21 cellular contexts compared by ENCODE assay signal in genomic region chr17:151886-152859, GRCh38. TPM values are rescaled to one million over a fixed set of nuclear protein-coding genes. Genes with fewer than 3 reads are reported as not detected.
A peak's percentile ranks its signal among the peaks of the same experiment; 100 is the strongest.
DNase-seq lines count a peak whose midpoint lies in the region; ATAC-seq and TF ChIP-seq lines count a peak whose summit lies in the region.
"Had no signal": no experiment of that assay in that cellular context is flagged by ENCODE, and none has a peak within 500 bp of the region (broad histone marks: within the 10 kb centered on the region; RNA-seq: fewer than 3 reads in every experiment).

No MANE protein-coding gene starts in this region.

- H3K27ac ChIP-seq in left lung: no peak overlapping the region
- no peak overlapping the region for H3K27ac ChIP-seq in CD4-positive, alpha-beta memory T cell (ENCODE audit: low read depth, low read length)
- H3K27ac ChIP-seq: ascending aorta, hepatocyte, Peyer's patch, uterus had no signal

- H3K4me3 Mint-ChIP-seq in activated naive CD8-positive, alpha-beta T cell treated with anti-CD3 and anti-CD28 coated beads, Interleukin-2, amount 10 ng/mL, durations not matched to agents 7 days and 5 days: no peak overlapping the region
- no peak overlapping the region for H3K4me3 Mint-ChIP-seq in activated naive CD8-positive, alpha-beta T cell treated with anti-CD3 and anti-CD28 coated beads for 36 hours
- no peak overlapping the region for H3K4me3 Mint-ChIP-seq in stimulated activated memory B cell treated with anti-CD40 and anti-IgM and Interleukin-4, amounts not matched to agents 10 μg/mL and 1 μg/mL and 100 μg/mL, for 72 hours
- H3K4me3 Mint-ChIP-seq in CD4-positive, alpha-beta memory T cell: no peak overlapping the region
- H3K4me3 Mint-ChIP-seq: CD4-positive, CD25-positive, alpha-beta regulatory T cell; stimulated activated naive CD8-positive, alpha-beta T cell treated with anti-CD3 and anti-CD28 coated beads, Interleukin-15, amount 100 ng/mL, for 72 hours had no signal

- H3K27me3 ChIP-seq in adipocyte (replicated peaks; ENCODE audit: control insufficient read depth, insufficient read depth, low read length) (peaks cover 33% of the 10 kb centered on the region), left lung (no peaks in the 10 kb centered on the region)
- no peaks in the 10 kb centered on the region for H3K27me3 ChIP-seq in CD4-positive, alpha-beta memory T cell (ENCODE audit: insufficient read depth, low read length)
- H3K27me3 ChIP-seq: ascending aorta, hepatocyte, Peyer's patch, uterus had no signal

- peak; percentile 27 for DNase-seq in activated naive CD8-positive, alpha-beta T cell treated with anti-CD3 and anti-CD28 coated beads, Interleukin-2, amount 10 ng/mL, durations not matched to agents 7 days and 5 days
- no peak for DNase-seq in activated naive CD8-positive, alpha-beta T cell treated with anti-CD3 and anti-CD28 coated beads for 36 hours
- DNase-seq in adipocyte (ENCODE audit: low read depth): peak; percentile 18
- DNase-seq in left lung: peak; percentile 14 to 43
- no peak for DNase-seq in NCI-H526 treated with DMSO at 0.1 percent for 48 hours (lab: John Stamatoyannopoulos, UW)
- DNase-seq in CD4-positive, alpha-beta memory T cell: no peak
- DNase-seq: ACHN; CD4-positive, CD25-positive, alpha-beta regulatory T cell; NCI-H1048; NCI-H82; stimulated activated naive CD8-positive, alpha-beta T cell treated with anti-CD3 and anti-CD28 coated beads, Interleukin-15, amount 100 ng/mL, for 72 hours; uterus had no signal

- H3K9ac ChIP-seq in adipocyte (ENCODE audit: low read length): no peak overlapping the region

- H3K4me3 ChIP-seq in adipocyte (ENCODE audit: low read length) (no peak overlapping the region), left lung (no peak overlapping the region)
- no peak overlapping the region for H3K4me3 ChIP-seq in CD4-positive, alpha-beta memory T cell (ENCODE audit: low read length in 2 of 2)
- H3K4me3 ChIP-seq: ascending aorta, hepatocyte, Peyer's patch, uterus had no signal

- no peak overlapping the region for H3K27ac Mint-ChIP-seq in activated naive CD8-positive, alpha-beta T cell treated with anti-CD3 and anti-CD28 coated beads, Interleukin-2, amount 10 ng/mL, durations not matched to agents 7 days and 5 days
- no peak overlapping the region for H3K27ac Mint-ChIP-seq in activated naive CD8-positive, alpha-beta T cell treated with anti-CD3 and anti-CD28 coated beads for 36 hours
- H3K27ac Mint-ChIP-seq in stimulated activated memory B cell treated with anti-CD40 and anti-IgM and Interleukin-4, amounts not matched to agents 10 μg/mL and 1 μg/mL and 100 μg/mL, for 72 hours: no peak overlapping the region
- peak overlapping the region in 2 of 7 donors; percentile 5 to 48 for H3K27ac Mint-ChIP-seq in CD4-positive, alpha-beta memory T cell
- H3K27ac Mint-ChIP-seq: activated T-helper 2 cell treated with anti-CD3 and anti-CD28 coated beads, Interferon-gamma antibody, Interleukin-2, Interleukin-4, amounts not matched to agents 10 μg/mL and 5 μg/mL and 100 μg/mL, durations not matched to agents 14 hours and 24 hours and 36 hours; CD4-positive, CD25-positive, alpha-beta regulatory T cell had no signal

- TF ChIP-seq CTCF in left lung (IDR thresholded peaks at IDR 0.05): no peak

- H3K4me1 Mint-ChIP-seq in activated naive CD8-positive, alpha-beta T cell treated with anti-CD3 and anti-CD28 coated beads, Interleukin-2, amount 10 ng/mL, durations not matched to agents 7 days and 5 days: no peaks in the 10 kb centered on the region
- no peaks in the 10 kb centered on the region for H3K4me1 Mint-ChIP-seq in activated naive CD8-positive, alpha-beta T cell treated with anti-CD3 and anti-CD28 coated beads for 36 hours
- no peaks in the 10 kb centered on the region for H3K4me1 Mint-ChIP-seq in stimulated activated memory B cell treated with anti-CD40 and anti-IgM and Interleukin-4, amounts not matched to agents 10 μg/mL and 1 μg/mL and 100 μg/mL, for 72 hours
- H3K4me1 Mint-ChIP-seq in CD4-positive, alpha-beta memory T cell: no peaks in the 10 kb centered on the region
- H3K4me1 Mint-ChIP-seq: CD4-positive, CD25-positive, alpha-beta regulatory T cell; stimulated activated naive CD8-positive, alpha-beta T cell treated with anti-CD3 and anti-CD28 coated beads, Interleukin-15, amount 100 ng/mL, for 72 hours had no signal

- ATAC-seq in activated naive CD8-positive, alpha-beta T cell treated with anti-CD3 and anti-CD28 coated beads, Interleukin-2, amount 10 ng/mL, durations not matched to agents 7 days and 5 days (ENCODE audit: low read depth): no peak
- no peak for ATAC-seq in left lung
- ATAC-seq in stimulated activated memory B cell treated with anti-CD40 and anti-IgM and Interleukin-4, amounts not matched to agents 10 μg/mL and 1 μg/mL and 100 μg/mL, for 72 hours: peak; percentile 4
- ATAC-seq in HG03159 (IDR thresholded peaks at IDR 0.05; ENCODE audit: unreplicated experiment): no peak
- ATAC-seq: stimulated activated naive CD8-positive, alpha-beta T cell treated with anti-CD3 and anti-CD28 coated beads, Interleukin-15, amount 100 ng/mL, for 72 hours had no signal

- no peaks in the 10 kb centered on the region for H3K9me3 Mint-ChIP-seq in activated naive CD8-positive, alpha-beta T cell treated with anti-CD3 and anti-CD28 coated beads, Interleukin-2, amount 10 ng/mL, durations not matched to agents 7 days and 5 days
- H3K9me3 Mint-ChIP-seq in activated naive CD8-positive, alpha-beta T cell treated with anti-CD3 and anti-CD28 coated beads for 36 hours: no peaks in the 10 kb centered on the region
- H3K9me3 Mint-ChIP-seq in stimulated activated memory B cell treated with anti-CD40 and anti-IgM and Interleukin-4, amounts not matched to agents 10 μg/mL and 1 μg/mL and 100 μg/mL, for 72 hours: no peaks in the 10 kb centered on the region
- no peaks in the 10 kb centered on the region for H3K9me3 Mint-ChIP-seq in CD4-positive, alpha-beta memory T cell
- H3K9me3 Mint-ChIP-seq: activated T-helper 2 cell treated with anti-CD3 and anti-CD28 coated beads, Interferon-gamma antibody, Interleukin-2, Interleukin-4, amounts not matched to agents 10 μg/mL and 5 μg/mL and 100 μg/mL, durations not matched to agents 14 hours and 24 hours and 36 hours; CD4-positive, CD25-positive, alpha-beta regulatory T cell; stimulated activated naive CD8-positive, alpha-beta T cell treated with anti-CD3 and anti-CD28 coated beads, Interleukin-15, amount 100 ng/mL, for 72 hours had no signal

- H3K36me3 ChIP-seq in adipocyte (ENCODE audit: control insufficient read depth, insufficient read depth, low read length, severe bottlenecking) (no peaks in the 10 kb centered on the region), left lung (peaks cover 0 to 28% of the 10 kb centered on the region in 2 donors)
- H3K36me3 ChIP-seq in CD4-positive, alpha-beta memory T cell (ENCODE audit: insufficient read depth, low read length): no peaks in the 10 kb centered on the region
- H3K36me3 ChIP-seq: ascending aorta, Peyer's patch, uterus had no signal

- POLR2A ChIA-PET in activated naive CD8-positive, alpha-beta T cell treated with anti-CD3 and anti-CD28 coated beads, Interleukin-2, amount 10 ng/mL, durations not matched to agents 7 days and 5 days (lab: Charles Lee): no interaction called here
- POLR2A ChIA-PET in CD4-positive, alpha-beta memory T cell (lab: Charles Lee; ENCODE audit: partially characterized antibody): no interaction called here

- intact Hi-C loops in left lung (cut with DNase I): no loop called here
- intact Hi-C loops in CD4-positive, alpha-beta memory T cell (cut with micrococcal nuclease): no loop called here

- no peaks in the 10 kb centered on the region for H3K4me1 ChIP-seq in adipocyte (ENCODE audit: control insufficient read depth, insufficient read depth, low read length)
- H3K4me1 ChIP-seq in left lung: no peaks in the 10 kb centered on the region
- no peaks in the 10 kb centered on the region for H3K4me1 ChIP-seq in CD4-positive, alpha-beta memory T cell (ENCODE audit: insufficient read depth, low read length)
- H3K4me1 ChIP-seq: ascending aorta, Peyer's patch, uterus had no signal

- no peaks in the 10 kb centered on the region for H3K36me3 Mint-ChIP-seq in activated naive CD8-positive, alpha-beta T cell treated with anti-CD3 and anti-CD28 coated beads, Interleukin-2, amount 10 ng/mL, durations not matched to agents 7 days and 5 days
- H3K36me3 Mint-ChIP-seq in activated naive CD8-positive, alpha-beta T cell treated with anti-CD3 and anti-CD28 coated beads for 36 hours: no peaks in the 10 kb centered on the region
- no peaks in the 10 kb centered on the region for H3K36me3 Mint-ChIP-seq in stimulated activated memory B cell treated with anti-CD40 and anti-IgM and Interleukin-4, amounts not matched to agents 10 μg/mL and 1 μg/mL and 100 μg/mL, for 72 hours
- no peaks in the 10 kb centered on the region for H3K36me3 Mint-ChIP-seq in CD4-positive, alpha-beta memory T cell
- H3K36me3 Mint-ChIP-seq: CD4-positive, CD25-positive, alpha-beta regulatory T cell had no signal

- no peaks in the 10 kb centered on the region for H3K27me3 Mint-ChIP-seq in activated naive CD8-positive, alpha-beta T cell treated with anti-CD3 and anti-CD28 coated beads, Interleukin-2, amount 10 ng/mL, durations not matched to agents 7 days and 5 days
- no peaks in the 10 kb centered on the region for H3K27me3 Mint-ChIP-seq in activated naive CD8-positive, alpha-beta T cell treated with anti-CD3 and anti-CD28 coated beads for 36 hours
- peaks cover 31% of the 10 kb centered on the region for H3K27me3 Mint-ChIP-seq in stimulated activated memory B cell treated with anti-CD40 and anti-IgM and Interleukin-4, amounts not matched to agents 10 μg/mL and 1 μg/mL and 100 μg/mL, for 72 hours
- no peaks in the 10 kb centered on the region for H3K27me3 Mint-ChIP-seq in CD4-positive, alpha-beta memory T cell
- H3K27me3 Mint-ChIP-seq: CD4-positive, CD25-positive, alpha-beta regulatory T cell; stimulated activated naive CD8-positive, alpha-beta T cell treated with anti-CD3 and anti-CD28 coated beads, Interleukin-15, amount 100 ng/mL, for 72 hours had no signal

- no peaks in the 10 kb centered on the region for H3K9me3 ChIP-seq in adipocyte (ENCODE audit: control insufficient read depth, low read length)
- no peaks in the 10 kb centered on the region for H3K9me3 ChIP-seq in left lung
- no peaks in the 10 kb centered on the region for H3K9me3 ChIP-seq in CD4-positive, alpha-beta memory T cell (ENCODE audit: control insufficient read depth in 1 of 2, low read length in 2 of 2)
- H3K9me3 ChIP-seq: ascending aorta, Peyer's patch, uterus had no signal

- CTCF ChIA-PET in CD4-positive, alpha-beta memory T cell (lab: Charles Lee; ENCODE audit: partially characterized antibody): interaction anchor here (1.9 kb wide), 1 partner anchor 548 kb away, joined by 5 read pairs; no protein-coding TSS in a partner anchor

RNA-seq across cellular contexts. Expression of gene SCGB1C2, which starts 14.8 kb away (rescaled TPM):
- not detected for total RNA-seq in activated naive CD8-positive, alpha-beta T cell treated with anti-CD3 and anti-CD28 coated beads, Interleukin-2, amount 10 ng/mL, durations not matched to agents 7 days and 5 days
- not detected for total RNA-seq in activated naive CD8-positive, alpha-beta T cell treated with anti-CD3 and anti-CD28 coated beads for 36 hours
- total RNA-seq in left lung: not detected
- total RNA-seq in CD4-positive, alpha-beta memory T cell: not detected
- polyA plus RNA-seq in CD4-positive, alpha-beta memory T cell: not detected
- total RNA-seq: activated T-helper 2 cell treated with anti-CD3 and anti-CD28 coated beads, Interferon-gamma antibody, Interleukin-2, Interleukin-4, amounts not matched to agents 10 μg/mL and 5 μg/mL and 100 μg/mL, durations not matched to agents 14 hours and 24 hours and 36 hours; ascending aorta; CD4-positive, CD25-positive, alpha-beta regulatory T cell; dermis microvascular lymphatic vessel endothelial cell; hepatocyte; kidney epithelial cell; Peyer's patch; T-helper 1 cell treated with Interleukin-12 subunit alpha and Interleukin-12 subunit beta and Interleukin-4 antibody, amounts not matched to agents 30 ng/mL and 1 ng/mL, for 36 hours; uterus had no signal
- polyA plus RNA-seq: CD4-positive, CD25-positive, alpha-beta regulatory T cell; hepatocyte had no signal

RNA-seq across cellular contexts. Expression of gene DOC2B, which starts 29.3 kb away (rescaled TPM):
- not detected for total RNA-seq in activated naive CD8-positive, alpha-beta T cell treated with anti-CD3 and anti-CD28 coated beads, Interleukin-2, amount 10 ng/mL, durations not matched to agents 7 days and 5 days
- under 1 TPM; 0.06 to 0.08 TPM for total RNA-seq in activated naive CD8-positive, alpha-beta T cell treated with anti-CD3 and anti-CD28 coated beads for 36 hours
- total RNA-seq in left lung: 1 to 10 TPM; 2.4 to 6.9 TPM
- under 1 TPM in 1 of 2 experiments, not detected in 1; 0.06 TPM for total RNA-seq in CD4-positive, alpha-beta memory T cell
- not detected for polyA plus RNA-seq in CD4-positive, alpha-beta memory T cell
- total RNA-seq: CD4-positive, CD25-positive, alpha-beta regulatory T cell had no signal
- polyA plus RNA-seq: CD4-positive, CD25-positive, alpha-beta regulatory T cell had no signal

Comparison
In these comparisons a context has a peak if more than half of its experiments do, and no peak if none do; other contexts are left out.
1. DNase-seq: peak in activated naive CD8-positive, alpha-beta T cell treated with anti-CD3 and anti-CD28 coated beads, Interleukin-2, amount 10 ng/mL, durations not matched to agents 7 days and 5 days (single experiment), adipocyte (single experiment) and left lung (2 of 2); none in activated naive CD8-positive, alpha-beta T cell treated with anti-CD3 and anti-CD28 coated beads for 36 hours (single experiment), NCI-H526 treated with DMSO at 0.1 percent for 48 hours (single experiment) and CD4-positive, alpha-beta memory T cell (0 of 5).